Comparison of ENCODE assay signal across 25 cellular contexts in the genomic region with DNA sequence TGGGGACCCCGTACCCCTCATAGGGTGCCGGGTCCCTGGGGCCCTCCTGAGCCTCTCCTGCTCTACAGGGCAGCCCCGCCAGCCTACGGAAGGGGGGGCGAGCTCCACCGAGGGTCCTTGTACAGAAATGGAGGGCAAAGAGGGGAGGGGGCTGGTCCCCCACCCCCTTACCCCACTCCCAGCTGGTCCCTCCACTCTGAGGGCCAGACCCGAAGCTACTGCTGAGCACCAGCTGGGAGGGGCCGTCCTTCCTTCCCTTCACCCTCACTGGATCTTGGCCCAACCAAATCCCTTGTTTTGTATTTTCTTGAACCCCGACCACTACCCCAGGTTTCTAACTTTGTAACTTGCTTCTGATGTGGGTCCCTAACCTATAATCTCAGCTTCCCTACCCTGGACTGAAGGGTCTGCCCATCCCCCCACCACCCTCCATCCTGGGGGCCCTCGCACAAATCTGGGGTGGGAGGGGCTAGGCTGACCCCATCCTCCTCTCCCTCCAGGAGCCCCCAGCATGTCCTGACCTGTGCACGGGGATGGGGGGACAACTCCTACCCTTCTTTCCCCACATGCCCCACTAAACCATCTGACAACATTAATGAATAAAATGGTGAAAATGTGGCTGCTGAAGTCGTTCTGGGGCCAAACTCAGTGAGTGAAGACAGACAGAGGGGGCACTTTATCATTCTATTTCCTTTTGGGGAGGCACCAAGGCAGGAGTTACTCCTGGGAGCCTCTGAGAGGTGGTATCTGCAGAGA. TPM values are rescaled to one million over a fixed set of nuclear protein-coding genes. Genes with fewer than 3 reads are reported as not detected.
"Had no signal": no experiment of that assay in that cellular context is flagged by ENCODE, and none has a peak within 500 bp of the region (broad histone marks: within the 10 kb centered on the region; RNA-seq: fewer than 3 reads in every experiment).

No MANE protein-coding gene starts in this region.

- H3K36me3 ChIP-seq: Peyer's patch had no signal

- H3K27me3 ChIP-seq: Peyer's patch, SJSA1 had no signal

- H3K4me3 ChIP-seq: Peyer's patch, SJSA1, SK-N-MC had no signal

- ATAC-seq: PC-3, Right ventricle myocardium inferior had no signal

- H3K9me3 ChIP-seq: Peyer's patch, SJSA1 had no signal

- DNase-seq: KBM-7, MV-4-11, NCI-H1048, NCI-H1105 treated with DMSO at 0.1 percent for 48 hours, NCI-H1417 treated with DMSO at 0.1 percent for 48 hours, NCI-H146, NCI-H1694 treated with DMSO at 0.1 percent for 48 hours, NCI-H1930, NCI-H2081, NCI-H2107, NCI-H2227 treated with DMSO at 0.1 percent for 48 hours, NCI-H524, NCI-H526 treated with DMSO at 0.1 percent for 48 hours, NCI-H748 treated with DMSO at 0.1 percent for 48 hours, PC-3, Peyer's patch, SIG-M5 had no signal

- H3K4me1 ChIP-seq: Peyer's patch, SJSA1 had no signal

- H3K27ac ChIP-seq: Peyer's patch, SJSA1, SK-N-MC had no signal

RNA-seq across cellular contexts. Expression of a gene that starts 24.3 kb away (rescaled TPM):
- total RNA-seq: HT-29, LHCN-M2, MCF 10A, NCI-H460, PC-3, Peyer's patch, Right ventricle myocardium inferior, RPMI7951, SJSA1 had no signal

RNA-seq across cellular contexts. Expression of a gene that starts 31.6 kb away (rescaled TPM):
- total RNA-seq: HT-29, PC-3, RPMI7951, SJSA1 had no signal
